ENCODE assay signal across 7 cellular contexts in genomic region chr5:150801117-150801927, GRCh38. TPM values are rescaled to one million over a fixed set of nuclear protein-coding genes. Genes with fewer than 3 reads are reported as not detected.
DNase-seq lines count a peak whose midpoint lies in the region; ATAC-seq, FAIRE-seq and TF ChIP-seq lines count a peak whose summit lies in the region.

No MANE protein-coding gene starts in this region.

- H3K27me3 ChIP-seq in HCT116 (ENCODE audit: insufficient read depth, low read length) (no peaks in the 10 kb centered on the region), keratinocyte (ENCODE audit: control insufficient read depth, extremely low read depth, insufficient read depth, low read length) (no peaks in the 10 kb centered on the region), spleen (replicated peaks in 1 of 7) (no peaks in the 10 kb centered on the region)

- no peaks in the 10 kb centered on the region for H3K9me3 ChIP-seq in HCT116 (ENCODE audit: control insufficient read depth in 1 of 2, insufficient read depth in 1 of 2, low read depth in 1 of 2, low read length in 2 of 2)
- no peaks in the 10 kb centered on the region for H3K9me3 ChIP-seq in keratinocyte (ENCODE audit: control insufficient read depth, low read depth, low read length)
- no peaks in the 10 kb centered on the region for H3K9me3 ChIP-seq in spleen

- CTCF ChIA-PET in HCT116 (lab: Charles Lee) = interaction anchor here (0.6 to 1.7 kb wide), 5 partner anchors 8 to 342 kb away, joined by 3 to 12 read pairs (median 4); partner anchors contain the start of gene SMIM3

- RAD21 ChIA-PET in HCT116 (lab: Charles Lee; ENCODE audit: low non-redundant PET in 1 of 2, low total read pairs in 2 of 2, uncharacterized antibody in 2 of 2, unreplicated experiment in 2 of 2) = no interaction called here

- ATAC-seq in HCT116 = peak; percentile 84

- H3K9me2 ChIP-seq in HCT116 (ENCODE audit: insufficient read depth) = no peaks in the 10 kb centered on the region

- intact Hi-C loops in HCT116 (cut with micrococcal nuclease) = loop anchor here (1.0 kb wide), 1 partner anchor 46 kb away; no protein-coding TSS in a partner anchor
- intact Hi-C loops in spleen (cut with DNase I; ENCODE audit: low total_unique reads) = loop anchor here (5.0 kb wide), 1 partner anchor 46 kb away; the partner anchor contains the start of gene IRGM

- H3K9ac ChIP-seq in HCT116 (ENCODE audit: low read length) = peak overlapping the region; percentile 36
- H3K9ac ChIP-seq in keratinocyte (ENCODE audit: control insufficient read depth, extremely low read depth, insufficient read depth, low read length) = peak overlapping the region; percentile 52

- peak overlapping the region; percentile 92 for H2AFZ ChIP-seq in HCT116 (ENCODE audit: low read depth, low read length, poor library complexity, severe bottlenecking)
- peak overlapping the region; percentile 85 for H2AFZ ChIP-seq in keratinocyte (ENCODE audit: control insufficient read depth, low read length)

- H3K27ac ChIP-seq in HCT116 (ENCODE audit: low read depth, low read length) (peak overlapping the region; percentile 59), keratinocyte (ENCODE audit: control insufficient read depth, insufficient read depth, low read length) (peak overlapping the region; percentile 49), spleen (peak overlapping the region in 5 of 8 donors; percentile 33 to 64 (median 46))

- BruUV-seq in HCT116 (replicated peaks; lab: Mats Ljungman, UMichigan) = no TSS peak

- no peaks in the 10 kb centered on the region for H3K9me1 ChIP-seq in keratinocyte (ENCODE audit: control insufficient read depth, extremely low read depth, insufficient read depth, low read length)

- POLR2A ChIA-PET in HCT116 (lab: Charles Lee) = interaction anchor here (1.1 kb wide), 1 partner anchor 22 kb away, joined by 3 read pairs; the partner anchor contains the start of gene SMIM3

- H3K4me1 ChIP-seq in HCT116 (ENCODE audit: control insufficient read depth in 1 of 2, insufficient read depth in 2 of 2, low read length in 2 of 2) (peaks cover 0 to 14% of the 10 kb centered on the region in 2 experiments; a peak in 2 of 4 replicates), keratinocyte (ENCODE audit: control insufficient read depth, extremely low read depth, insufficient read depth, low read length) (peaks cover 8% of the 10 kb centered on the region), spleen (peaks cover 0 to 17% (median 7%) of the 10 kb centered on the region in 6 donors)

- no peaks in the 10 kb centered on the region for H4K20me1 ChIP-seq in HCT116 (ENCODE audit: insufficient read depth)
- no peaks in the 10 kb centered on the region for H4K20me1 ChIP-seq in keratinocyte (ENCODE audit: control insufficient read depth, extremely low read depth, insufficient read depth, low read length)

- H3K4me3 ChIP-seq in HCT116 (replicated peaks in 1 of 2; ENCODE audit: low read depth in 1 of 2, low read length in 2 of 2) (peak overlapping the region; percentile 19 to 52), keratinocyte (ENCODE audit: control insufficient read depth in 2 of 3, extremely low read depth in 1 of 3, insufficient read depth in 2 of 3, low read depth in 1 of 3, low read length in 3 of 3) (peak overlapping the region in 2 of 3 experiments; percentile 13 to 50), spleen (peak overlapping the region in 2 of 8 donors; percentile 6 to 51)

- TF ChIP-seq CTCF in HCT116 (IDR thresholded peaks at IDR 0.05 in 2 of 3, conservative IDR thresholded peaks at IDR 0.05 in 1 of 3; ENCODE audit: borderline replicate concordance in 1 of 3, insufficient read depth in 1 of 3, low read depth in 2 of 3, low read length in 2 of 3) (peak; percentile 33 to 73 (median 42); a peak in 5 of 6 replicates), keratinocyte (optimal IDR thresholded peaks at IDR 0.05 in 1 of 3, IDR thresholded peaks at IDR 0.05 in 1 of 3, conservative IDR thresholded peaks at IDR 0.05 in 1 of 3; ENCODE audit: extremely low read depth in 1 of 3, insufficient read depth in 2 of 3, low read length in 3 of 3) (peak; percentile 35 to 46 (median 37)), spleen (IDR thresholded peaks at IDR 0.05 in 8 of 11, conservative IDR thresholded peaks at IDR 0.05 in 3 of 11) (peak in 10 of 11 experiments; percentile 33 to 68 (median 48))

- FAIRE-seq in keratinocyte (lab: Jason Lieb, UNC) = peak; percentile 13

- dilution Hi-C loops in keratinocyte (cut with MboI; ENCODE audit: extremely low pct_ligation_motif_present, low sequenced_read_pairs) = no loop called here

- 12 to 21% (median 19%) methylated on average over 7 to 15 of the region's 15 CpGs for WGBS in spleen, 5 donors

- peak; percentile 83 for DNase-seq in ELR (ENCODE audit: low read depth)
- peak; percentile 51 for DNase-seq in HCT116 (ENCODE audit: low read depth, low spot score)
- peak; percentile 23 for DNase-seq in NCI-H82 treated with DMSO at 0.1 percent for 48 hours (lab: John Stamatoyannopoulos, UW; ENCODE audit: unreplicated experiment)
- peak; percentile 41 for DNase-seq in central memory CD4-positive, alpha-beta T cell
- DNase-seq in keratinocyte (ENCODE audit: low read depth, low spot score) = no peak
- no peak for DNase-seq in spleen
- DNase-seq in GM19238 (ENCODE audit: insufficient read length, low spot score) = no peak

- peaks cover 0 to 2% of the 10 kb centered on the region in 2 experiments; a peak in 1 of 4 replicates for H3K36me3 ChIP-seq in HCT116 (ENCODE audit: control insufficient read depth in 1 of 2, insufficient read depth in 2 of 2, low read length in 2 of 2)
- H3K36me3 ChIP-seq in keratinocyte (ENCODE audit: control insufficient read depth in 2 of 2, extremely low read depth in 1 of 2, insufficient read depth in 2 of 2, low read length in 2 of 2) = peaks cover 0 to 4% of the 10 kb centered on the region in 2 experiments
- peaks cover 0 to 27% (median under 1%) of the 10 kb centered on the region in 6 donors for H3K36me3 ChIP-seq in spleen

- H3K79me2 ChIP-seq in HCT116 (ENCODE audit: insufficient read depth, low read length) (no peaks in the 10 kb centered on the region), keratinocyte (ENCODE audit: control insufficient read depth, insufficient read depth, low read length) (no peaks in the 10 kb centered on the region)

- H3K4me2 ChIP-seq in HCT116 (ENCODE audit: low read length) (peak overlapping the region; percentile 81), keratinocyte (ENCODE audit: control insufficient read depth, extremely low read depth, insufficient read depth, low read depth, low read length) (peak overlapping the region; percentile 97)

- TF ChIP-seq RAD21 in HCT116 (IDR thresholded peaks at IDR 0.05; ENCODE audit: low read depth) = peak; percentile 43

- TF ChIP-seq POLR2A in HCT116 (IDR thresholded peaks at IDR 0.05; ENCODE audit: borderline replicate concordance, extremely low read depth, insufficient read depth, insufficient read length) (no peak), spleen (IDR thresholded peaks at IDR 0.05) (no peak)

TF ChIP-seq in HCT116, 20 proteins besides CTCF, POLR2A, EP300 and RAD21 (continues in another document):
- TF ChIP-seq ZFX (IDR thresholded peaks at IDR 0.05) (no peak), SRF (IDR thresholded peaks at IDR 0.05; ENCODE audit: low read depth) (no peak), SP1 (IDR thresholded peaks at IDR 0.05; ENCODE audit: low read depth) (no peak), POLR2AphosphoS5 (IDR thresholded peaks at IDR 0.05; ENCODE audit: low read depth, low read length) (no peak)
- TF ChIP-seq, protein P1, sequence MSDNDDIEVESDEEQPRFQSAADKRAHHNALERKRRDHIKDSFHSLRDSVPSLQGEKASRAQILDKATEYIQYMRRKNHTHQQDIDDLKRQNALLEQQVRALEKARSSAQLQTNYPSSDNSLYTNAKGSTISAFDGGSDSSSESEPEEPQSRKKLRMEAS (IDR thresholded peaks at IDR 0.05) = no peak

RNA-seq across cellular contexts. Expression of gene SMIM3, which starts 22.8 kb away (rescaled TPM):
- total RNA-seq in HCT116 (2021; ENCODE audit: unreplicated experiment) (35.4 TPM), spleen (10 to 100 TPM; 11.6 to 59.7 (median 36.3) TPM)
- polyA plus RNA-seq in HCT116 (2012) = 25.0 and 29.9 TPM in 2 replicates
- polyA plus RNA-seq in keratinocyte (21.1 to 37.0 TPM (median 29.7 TPM) in 3 replicates), spleen (10 to 100 TPM in 2 of 3 donors, 1 to 10 TPM in 1; 8.8 to 12.9 (median 12.2) TPM)
- polyA plus RNA-seq in keratinocyte (2011; ENCODE audit: low read depth) = 18.5 TPM
- 32.6 and 36.5 TPM in 2 replicates for polyA plus RNA-seq in keratinocyte (2011; cell fraction: cytosol; rRNA removed)
- 15.8 and 17.0 TPM in 2 replicates for polyA plus RNA-seq in keratinocyte (2011; cell fraction: nucleus; rRNA removed)
- 19.2 TPM in 2 replicates for polyA plus RNA-seq in keratinocyte (2012; ENCODE audit: low replicate concordance)
- 11.4 to 14.1 TPM (median 12.1 TPM) in 3 replicates for polyA minus RNA-seq in keratinocyte
- polyA minus RNA-seq in keratinocyte (2011; cell fraction: cytosol; rRNA and poly(A)+ RNA removed) = 12.9 TPM
- 3.0 and 4.4 TPM in 2 replicates for polyA minus RNA-seq in keratinocyte (2011; cell fraction: nucleus; rRNA and poly(A)+ RNA removed)

RNA-seq across cellular contexts. Expression of gene DCTN4, which starts 42.5 kb away (rescaled TPM):
- 78.8 TPM for total RNA-seq in HCT116 (2021; ENCODE audit: unreplicated experiment)
- polyA plus RNA-seq in HCT116 (2012) = 34.0 and 42.6 TPM in 2 replicates
- 37.7 to 46.4 TPM (median 44.3 TPM) in 3 replicates for polyA plus RNA-seq in keratinocyte
- 32.4 TPM for polyA plus RNA-seq in keratinocyte (2011; ENCODE audit: low read depth)
- polyA plus RNA-seq in keratinocyte (2011; cell fraction: cytosol; rRNA removed) = 42.2 and 56.1 TPM in 2 replicates
- 48.2 and 48.7 TPM in 2 replicates for polyA plus RNA-seq in keratinocyte (2011; cell fraction: nucleus; rRNA removed)
- 19.1 and 26.3 TPM in 2 replicates for polyA plus RNA-seq in keratinocyte (2012; ENCODE audit: low replicate concordance)
- 55.7 to 69.8 TPM (median 68.1 TPM) in 3 replicates for polyA minus RNA-seq in keratinocyte
- polyA minus RNA-seq in keratinocyte (2011; cell fraction: cytosol; rRNA and poly(A)+ RNA removed) = 32.0 TPM
- polyA minus RNA-seq in keratinocyte (2011; cell fraction: nucleus; rRNA and poly(A)+ RNA removed) = 35.3 and 58.6 TPM in 2 replicates
- total RNA-seq in spleen = 10 to 100 TPM; 46.5 to 68.7 (median 61.2) TPM
- polyA plus RNA-seq in spleen = 10 to 100 TPM; 11.4 to 15.6 (median 11.8) TPM

RNA-seq across cellular contexts. Expression of gene IRGM, which starts 45.0 kb away (rescaled TPM):
- total RNA-seq in HCT116 (2021; ENCODE audit: unreplicated experiment) (not detected), spleen (1 to 10 TPM in 4 of 7 donors, under 1 TPM in 2, not detected in 1; 0.17 to 2.4 (median 1.3) TPM)
- polyA plus RNA-seq in HCT116 (2012) = 0.14 and 0.33 TPM in 2 replicates
- polyA plus RNA-seq in keratinocyte (0.07 TPM in 1 of 3 replicates, not detected in the others), spleen (under 1 TPM; 0.06 to 0.20 (median 0.11) TPM)
- polyA plus RNA-seq in keratinocyte (2011; ENCODE audit: low read depth) = not detected
- not detected in 2 replicates for polyA plus RNA-seq in keratinocyte (2011; cell fraction: cytosol; rRNA removed)
- not detected in 2 replicates for polyA plus RNA-seq in keratinocyte (2011; cell fraction: nucleus; rRNA removed)
- not detected in 2 replicates for polyA plus RNA-seq in keratinocyte (2012; ENCODE audit: low replicate concordance)
- polyA minus RNA-seq in keratinocyte = not detected in 3 replicates
- polyA minus RNA-seq in keratinocyte (2011; cell fraction: cytosol; rRNA and poly(A)+ RNA removed) = not detected
- polyA minus RNA-seq in keratinocyte (2011; cell fraction: nucleus; rRNA and poly(A)+ RNA removed) = not detected in 2 replicates

Comparison
In these comparisons a context has a peak if more than half of its experiments do, and no peak if none do; other contexts are left out.
1. DNase-seq: peak in ELR (single experiment), HCT116 (single experiment), NCI-H82 treated with DMSO at 0.1 percent for 48 hours (single experiment) and central memory CD4-positive, alpha-beta T cell (single experiment); none in keratinocyte (single experiment), spleen (single experiment) and GM19238 (single experiment).
2. Peak in every context shown above with its lines, with median percentiles within 50 percentile points of each other: H3K27ac ChIP-seq and CTCF ChIP-seq.